ENCODE assay signal across 9 cellular contexts in genomic region chr5:68884893-68885292, GRCh38.
DNase-seq lines count a peak whose midpoint lies in the region; ATAC-seq lines count a peak whose summit lies in the region.
"Had no signal": no experiment of that assay in that cellular context is flagged by ENCODE, and none has a peak within 500 bp of the region (broad histone marks: within the 10 kb centered on the region; RNA-seq: fewer than 3 reads in every experiment).

No MANE protein-coding gene starts in this region.

- ATAC-seq in stimulated activated naive CD8-positive, alpha-beta T cell treated with anti-CD3 and anti-CD28 coated beads, Interleukin-15, Interleukin-2, amounts not matched to agents 100 U/mL and 50 U/mL, for 24 hours: peak; percentile 49
- no peak for ATAC-seq in stimulated activated naive CD8-positive, alpha-beta T cell treated with anti-CD3 and anti-CD28 coated beads, Interleukin-15, amount 100 ng/mL, for 72 hours
- no peak for ATAC-seq in GM19463 (IDR thresholded peaks at IDR 0.05; ENCODE audit: unreplicated experiment)

- H3K9me3 Mint-ChIP-seq in stimulated activated naive CD8-positive, alpha-beta T cell treated with anti-CD3 and anti-CD28 coated beads, Interleukin-15, amount 100 ng/mL, for 72 hours: no peaks in the 10 kb centered on the region
- H3K9me3 Mint-ChIP-seq in immature natural killer cell: no peaks in the 10 kb centered on the region

- peaks cover 32% of the 10 kb centered on the region for H3K4me1 Mint-ChIP-seq in stimulated activated naive CD8-positive, alpha-beta T cell treated with anti-CD3 and anti-CD28 coated beads, Interleukin-15, amount 100 ng/mL, for 72 hours
- H3K4me1 Mint-ChIP-seq in immature natural killer cell: no peaks in the 10 kb centered on the region

- no peaks in the 10 kb centered on the region for H3K36me3 Mint-ChIP-seq in immature natural killer cell

- H3K27me3 Mint-ChIP-seq in stimulated activated naive CD8-positive, alpha-beta T cell treated with anti-CD3 and anti-CD28 coated beads, Interleukin-15, amount 100 ng/mL, for 72 hours: no peaks in the 10 kb centered on the region
- H3K27me3 Mint-ChIP-seq in immature natural killer cell (ENCODE audit: low read depth in 3 of 3): peaks cover 0 to 8% (median 5%) of the 10 kb centered on the region in 3 donors

- DNase-seq in stimulated activated naive CD8-positive, alpha-beta T cell treated with anti-CD3 and anti-CD28 coated beads, Interleukin-15, Interleukin-2, amounts not matched to agents 100 U/mL and 50 U/mL, for 24 hours: no peak
- no peak for DNase-seq in stimulated activated naive CD8-positive, alpha-beta T cell treated with anti-CD3 and anti-CD28 coated beads, Interleukin-15, amount 100 ng/mL, for 72 hours
- DNase-seq in RKO (ENCODE audit: low spot score): peak; percentile 52
- peak; percentile 3 for DNase-seq in foreskin melanocyte
- DNase-seq in NCI-H526 treated with DMSO at 0.1 percent for 48 hours (lab: John Stamatoyannopoulos, UW): no peak
- DNase-seq in immature natural killer cell: no peak
- no peak for DNase-seq in posterior vena cava (ENCODE audit: low spot score)
- DNase-seq: sigmoid colon had no signal

- H3K4me3 Mint-ChIP-seq in stimulated activated naive CD8-positive, alpha-beta T cell treated with anti-CD3 and anti-CD28 coated beads, Interleukin-15, amount 100 ng/mL, for 72 hours: no peak overlapping the region
- no peak overlapping the region for H3K4me3 Mint-ChIP-seq in immature natural killer cell

- intact Hi-C loops in posterior vena cava (cut with DNase I): no loop called here

- no peak overlapping the region for H3K27ac Mint-ChIP-seq in stimulated activated naive CD8-positive, alpha-beta T cell treated with anti-CD3 and anti-CD28 coated beads, Interleukin-15, amount 100 ng/mL, for 72 hours
- no peak overlapping the region for H3K27ac Mint-ChIP-seq in immature natural killer cell

Comparison
In these comparisons a context has a peak if more than half of its experiments do, and no peak if none do; other contexts are left out.
1. DNase-seq: peak in RKO (single experiment) and foreskin melanocyte (single experiment); none in stimulated activated naive CD8-positive, alpha-beta T cell treated with anti-CD3 and anti-CD28 coated beads, Interleukin-15, Interleukin-2, amounts not matched to agents 100 U/mL and 50 U/mL, for 24 hours (single experiment), stimulated activated naive CD8-positive, alpha-beta T cell treated with anti-CD3 and anti-CD28 coated beads, Interleukin-15, amount 100 ng/mL, for 72 hours (0 of 2), NCI-H526 treated with DMSO at 0.1 percent for 48 hours (single experiment), immature natural killer cell (0 of 3) and posterior vena cava (single experiment).